8 cellular contexts compared by ENCODE assay signal in the genomic region with DNA sequence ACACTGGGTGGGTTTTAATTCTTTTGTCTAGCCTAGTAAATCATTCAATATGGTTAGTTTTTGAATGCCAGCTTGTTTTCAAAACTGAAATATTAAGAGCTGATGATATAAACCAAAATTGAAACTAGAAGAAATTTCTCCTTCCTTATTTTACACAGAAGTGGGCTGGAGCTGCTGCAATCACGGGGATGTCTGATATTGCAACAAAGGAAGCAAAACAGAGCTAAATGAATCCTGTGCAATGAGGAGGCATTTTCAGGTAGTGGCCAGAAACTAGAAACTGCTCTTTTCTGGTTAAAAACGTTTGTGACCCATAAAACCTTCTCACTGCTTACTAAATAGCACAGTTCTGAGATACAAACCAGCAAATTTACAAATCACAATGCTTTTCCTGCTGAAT. TPM values are rescaled to one million over a fixed set of nuclear protein-coding genes. Genes with fewer than 3 reads are reported as not detected.
DNase-seq lines count a peak whose midpoint lies in the region; ATAC-seq and TF ChIP-seq lines count a peak whose summit lies in the region.

No MANE protein-coding gene starts in this region.

- peaks cover 2% of the 10 kb centered on the region for H3K9me3 Mint-ChIP-seq in memory B cell

- no peaks in the 10 kb centered on the region for H3K9me3 ChIP-seq in MG63

- no peaks in the 10 kb centered on the region for H3K27me3 ChIP-seq in MG63

- ATAC-seq in GM18907 (IDR thresholded peaks at IDR 0.05; ENCODE audit: unreplicated experiment) (peak; percentile 94), HG02610 (IDR thresholded peaks at IDR 0.05; ENCODE audit: unreplicated experiment) (peak; percentile 92), HG03575 (IDR thresholded peaks at IDR 0.05; ENCODE audit: extremely low read depth, insufficient number of reproducible peaks, low FRiP score, unreplicated experiment) (peak; percentile 87), memory B cell (ENCODE audit: low read depth) (peak; percentile 100)

- H3K4me3 Mint-ChIP-seq in memory B cell, result peak overlapping the region; percentile 60

- H3K36me3 ChIP-seq in MG63, result no peaks in the 10 kb centered on the region

- H3K4me3 ChIP-seq in MG63, result no peak overlapping the region

- peak overlapping the region; percentile 81 for H3K27ac Mint-ChIP-seq in memory B cell

- peaks cover 21% of the 10 kb centered on the region for H3K4me1 Mint-ChIP-seq in memory B cell

- no peak for TF ChIP-seq CTCF in GM20000 (IDR thresholded peaks at IDR 0.05; ENCODE audit: extremely low read depth, missing control alignments)

- peaks cover 2% of the 10 kb centered on the region for H3K36me3 Mint-ChIP-seq in memory B cell

- DNase-seq in memory B cell (ENCODE audit: low spot score in 2 of 2) (peak in 1 of 2 donors; percentile 23), MG63 (no peak), NCI-H1105 treated with DMSO at 0.1 percent for 48 hours (lab: John Stamatoyannopoulos, UW) (no peak), GM20000 (ENCODE audit: low spot score) (no peak)
- no peak for DNase-seq in activated naive CD4-positive, alpha-beta T cell treated with Interleukin-2 at 50 U/mL for 16 hours

- no peaks in the 10 kb centered on the region for H3K27me3 Mint-ChIP-seq in memory B cell

RNA-seq across cellular contexts. Expression of a gene that starts 16.1 kb away (rescaled TPM):
- total RNA-seq in MG63 (2014; rRNA removed; shearing (Covaris generic); ENCODE audit: low replicate concordance), result 0.76 and 2.3 TPM in 2 replicates
